ENCODE assay signal across 8 cellular contexts in the genomic region with DNA sequence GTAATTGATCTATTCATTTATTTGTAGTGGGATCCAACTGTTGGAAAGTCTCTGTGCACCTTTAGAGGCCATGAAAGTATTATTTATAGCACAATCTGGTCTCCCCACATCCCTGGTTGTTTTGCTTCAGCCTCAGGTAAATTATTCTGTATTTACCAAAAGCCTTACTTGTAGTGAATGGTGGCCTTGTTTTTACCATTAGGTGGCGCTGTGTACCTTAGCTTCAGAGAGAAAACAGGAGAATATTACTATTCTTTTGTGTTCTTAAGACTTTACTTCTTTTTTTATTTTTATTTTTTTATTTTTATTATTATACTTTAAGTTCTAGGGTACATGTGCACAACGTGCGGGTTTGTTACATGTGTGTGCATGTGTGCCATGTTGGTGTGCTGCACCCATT. TPM values are rescaled to one million over a fixed set of nuclear protein-coding genes. Genes with fewer than 3 reads are reported as not detected.
DNase-seq lines count a peak whose midpoint lies in the region; ATAC-seq, FAIRE-seq and TF ChIP-seq lines count a peak whose summit lies in the region.

No MANE protein-coding gene starts in this region.

- H3K4me1 ChIP-seq in upper lobe of left lung: no peaks in the 10 kb centered on the region

- H3K27ac ChIP-seq in brain microvascular endothelial cell: no peak overlapping the region
- H3K27ac ChIP-seq in upper lobe of left lung: no peak overlapping the region

- in situ Hi-C loops in brain microvascular endothelial cell (cut with HindIII; ENCODE audit: low pct_ligation_motif_present, low sequenced_read_pairs): no loop called here

- peak; percentile 61 to 64 for ATAC-seq in upper lobe of left lung (ENCODE audit: low FRiP score in 2 of 2)
- no peak for ATAC-seq in GM18873 (IDR thresholded peaks at IDR 0.05; ENCODE audit: low FRiP score, unreplicated experiment)

- H3K36me3 ChIP-seq in brain microvascular endothelial cell (replicated peaks) (no peaks in the 10 kb centered on the region), upper lobe of left lung (no peaks in the 10 kb centered on the region)

- no peak for FAIRE-seq in GM19239 (lab: Jason Lieb, UNC)

- H3K4me3 ChIP-seq in brain microvascular endothelial cell (ENCODE audit: low read depth, low read length) (no peak overlapping the region), upper lobe of left lung (no peak overlapping the region)

- WGBS in upper lobe of left lung, 2 donors: 63 to 66% methylated on average over 3 of the region's 3 CpGs

- no peak for TF ChIP-seq EP300 in upper lobe of left lung (IDR thresholded peaks at IDR 0.05)

- peak; percentile 15 for DNase-seq in COR-L47 (lab: John Stamatoyannopoulos, UW)
- DNase-seq in GM19239 (ENCODE audit: insufficient read length, low spot score): peak; percentile 19
- DNase-seq in NCI-H774 (lab: John Stamatoyannopoulos, UW): peak; percentile 54
- DNase-seq in brain microvascular endothelial cell: peak; percentile 60
- peak; percentile 27 for DNase-seq in kidney glomerular epithelial cell (lab: John Stamatoyannopoulos, UW)
- peak in 1 of 2 donors; percentile 42 for DNase-seq in upper lobe of left lung
- DNase-seq in ecto neural progenitor cell (ENCODE audit: low spot score): no peak

- peak; percentile 67 for TF ChIP-seq CTCF in brain microvascular endothelial cell (IDR thresholded peaks at IDR 0.05; ENCODE audit: low read depth, low read length, missing control alignments)
- TF ChIP-seq CTCF in upper lobe of left lung (IDR thresholded peaks at IDR 0.05): peak; percentile 27 to 71 (median 50)

- H3K27me3 ChIP-seq in brain microvascular endothelial cell (replicated peaks) (no peaks in the 10 kb centered on the region), upper lobe of left lung (no peaks in the 10 kb centered on the region)

- H3K9me3 ChIP-seq in upper lobe of left lung: no peaks in the 10 kb centered on the region

- no peak for TF ChIP-seq POLR2A in upper lobe of left lung (IDR thresholded peaks at IDR 0.05)

RNA-seq across cellular contexts. Expression of a gene that starts 23.7 kb away (rescaled TPM):
- 10 to 100 TPM in 3 of 6 donors, 1 to 10 TPM in 3; 6.7 to 11.7 (median 9.7) TPM for total RNA-seq in upper lobe of left lung

RNA-seq across cellular contexts. Expression of a gene that starts 53.8 kb away (rescaled TPM):
- total RNA-seq in upper lobe of left lung: 10 to 100 TPM; 26.4 to 45.1 (median 41.8) TPM
